Comparison of ENCODE assay signal across 9 cellular contexts in the genomic region with DNA sequence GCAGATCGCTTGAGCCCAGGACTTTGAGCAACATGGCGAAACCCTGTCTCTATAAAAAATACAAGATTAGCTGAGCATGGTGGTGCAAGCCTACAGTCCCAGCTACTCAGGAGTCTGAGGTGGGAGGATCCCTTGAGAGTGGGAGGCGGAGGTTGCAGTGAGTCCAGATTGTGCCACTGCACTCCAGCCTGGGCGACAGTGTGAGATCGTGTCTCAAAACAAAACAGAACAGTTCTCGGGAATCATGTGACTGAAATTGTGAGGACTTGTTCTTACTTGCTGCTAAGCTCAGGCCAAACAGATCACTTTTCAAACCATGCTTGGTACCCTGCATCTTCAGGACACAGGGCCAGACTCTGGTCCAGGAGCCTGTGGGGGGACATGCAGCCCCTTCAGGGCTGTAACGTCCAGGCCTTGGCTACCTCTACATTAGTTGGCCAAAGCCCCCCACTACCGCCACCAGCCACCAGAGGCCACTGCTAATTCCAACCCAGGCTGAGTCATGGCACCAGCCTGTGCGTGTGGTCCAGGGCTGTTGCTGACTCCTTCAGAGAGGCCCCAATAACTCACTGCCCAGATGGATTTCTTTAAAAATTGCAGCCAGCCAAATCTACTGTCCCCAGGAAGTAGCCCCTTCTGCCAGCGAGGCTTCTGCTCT. TPM values are rescaled to one million over a fixed set of nuclear protein-coding genes. Genes with fewer than 3 reads are reported as not detected.
DNase-seq lines count a peak whose midpoint lies in the region; ATAC-seq and TF ChIP-seq lines count a peak whose summit lies in the region.
"Had no signal": no experiment of that assay in that cellular context is flagged by ENCODE, and none has a peak within 500 bp of the region (broad histone marks: within the 10 kb centered on the region; RNA-seq: fewer than 3 reads in every experiment).

No MANE protein-coding gene starts in this region.

- no peaks in the 10 kb centered on the region for H3K36me3 Mint-ChIP-seq in activated T-cell treated with anti-CD3 and anti-CD28 coated beads, Interleukin-2, amount 50 U/mL, for 72 hours (ENCODE audit: insufficient read depth in 2 of 2)

- H3K9me3 Mint-ChIP-seq in activated T-cell treated with anti-CD3 and anti-CD28 coated beads, Interleukin-2, amount 50 U/mL, for 72 hours, result no peaks in the 10 kb centered on the region
- H3K9me3 Mint-ChIP-seq: activated naive CD4-positive, alpha-beta T cell treated with anti-CD3 and anti-CD28 coated beads, Interleukin-2, amount 50 U/mL, for 24 hours had no signal

- H3K27ac ChIP-seq in heart right ventricle (no peak overlapping the region), ovary (no peak overlapping the region)

- no peaks in the 10 kb centered on the region for H3K9me3 ChIP-seq in heart right ventricle
- H3K9me3 ChIP-seq in ovary, result no peaks in the 10 kb centered on the region

- no peak overlapping the region for H3K27ac Mint-ChIP-seq in activated T-cell treated with anti-CD3 and anti-CD28 coated beads, Interleukin-2, amount 50 U/mL, for 72 hours
- H3K27ac Mint-ChIP-seq: activated naive CD4-positive, alpha-beta T cell treated with anti-CD3 and anti-CD28 coated beads, Interleukin-2, amount 50 U/mL, for 24 hours had no signal

- no peak overlapping the region for H3K4me3 Mint-ChIP-seq in activated T-cell treated with anti-CD3 and anti-CD28 coated beads, Interleukin-2, amount 50 U/mL, for 72 hours
- H3K4me3 Mint-ChIP-seq: activated naive CD4-positive, alpha-beta T cell treated with anti-CD3 and anti-CD28 coated beads, Interleukin-2, amount 50 U/mL, for 24 hours had no signal

- no peak for TF ChIP-seq EP300 in ovary (IDR thresholded peaks at IDR 0.05)

- H3K4me3 ChIP-seq in heart right ventricle (no peak overlapping the region), ovary (no peak overlapping the region)

- 76% methylated on average over 10 of the region's 10 CpGs for WGBS in heart right ventricle, 2 donors
- 68 to 75% (median 71%) methylated on average over 10 of the region's 10 CpGs for WGBS in ovary, 3 donors

- peak in 8 of 9 donors; percentile 19 to 59 (median 43) for TF ChIP-seq CTCF in heart right ventricle (IDR thresholded peaks at IDR 0.05)
- TF ChIP-seq CTCF in ovary (IDR thresholded peaks at IDR 0.05), result no peak

- peak; percentile 11 for DNase-seq in activated T-cell treated with anti-CD3 and anti-CD28 coated beads for 1 hour (ENCODE audit: low read depth)
- DNase-seq in activated T-cell treated with anti-CD3 and anti-CD28 coated beads for 4 hours, result no peak
- DNase-seq in NCI-H226, result peak; percentile 28
- peak; percentile 36 to 46 for DNase-seq in activated T-cell treated with anti-CD3 and anti-CD28 coated beads, Interleukin-2, amount 50 U/mL, for 72 hours
- peak in 1 of 2 donors; percentile 24 for DNase-seq in heart right ventricle
- peak; percentile 28 for DNase-seq in stimulated activated CD4-positive, alpha-beta T cell treated with anti-CD3 and anti-CD28 coated beads, Interleukin-4, amount 100 ng/mL, for 1 hour
- no peak for DNase-seq in ovary

- no peak for TF ChIP-seq POLR2A in ovary (IDR thresholded peaks at IDR 0.05)

- H3K4me1 Mint-ChIP-seq in activated T-cell treated with anti-CD3 and anti-CD28 coated beads, Interleukin-2, amount 50 U/mL, for 72 hours (ENCODE audit: low read depth), result peaks cover 7% of the 10 kb centered on the region
- H3K4me1 Mint-ChIP-seq: activated naive CD4-positive, alpha-beta T cell treated with anti-CD3 and anti-CD28 coated beads, Interleukin-2, amount 50 U/mL, for 24 hours had no signal

- H3K27me3 Mint-ChIP-seq in activated T-cell treated with anti-CD3 and anti-CD28 coated beads, Interleukin-2, amount 50 U/mL, for 72 hours (ENCODE audit: low read depth), result peaks cover 16% of the 10 kb centered on the region
- H3K27me3 Mint-ChIP-seq: activated naive CD4-positive, alpha-beta T cell treated with anti-CD3 and anti-CD28 coated beads, Interleukin-2, amount 50 U/mL, for 24 hours had no signal

- peak; percentile 68 to 73 for ATAC-seq in activated T-cell treated with anti-CD3 and anti-CD28 coated beads, Interleukin-2, amount 50 U/mL, for 72 hours (replicated peaks in 1 of 2)
- peak in 5 of 8 donors; percentile 47 to 63 (median 53) for ATAC-seq in heart right ventricle
- ATAC-seq in GM19467 (IDR thresholded peaks at IDR 0.05; ENCODE audit: unreplicated experiment), result no peak

- intact Hi-C loops in heart right ventricle (cut with DNase I) (no loop called here), ovary (cut with DNase I) (no loop called here)

- H3K4me1 ChIP-seq in heart right ventricle (peaks cover 0 to 4% (median 0%) of the 10 kb centered on the region in 9 donors), ovary (ENCODE audit: insufficient read depth) (no peaks in the 10 kb centered on the region)

- no peaks in the 10 kb centered on the region for H3K27me3 ChIP-seq in heart right ventricle
- no peaks in the 10 kb centered on the region for H3K27me3 ChIP-seq in ovary

- H3K36me3 ChIP-seq in heart right ventricle (no peaks in the 10 kb centered on the region), ovary (no peaks in the 10 kb centered on the region)

RNA-seq across cellular contexts. Expression of a gene that starts 33.4 kb away (rescaled TPM):
- not detected for total RNA-seq in activated T-cell treated with anti-CD3 and anti-CD28 coated beads, Interleukin-2, amount 50 U/mL, for 72 hours
- total RNA-seq in heart right ventricle (under 1 TPM in 5 of 10 donors, not detected in 5; 0.09 to 0.15 (median 0.15) TPM), ovary (under 1 TPM in 5 of 7 donors, not detected in 2; 0.10 to 0.35 (median 0.28) TPM)
- polyA plus RNA-seq in heart right ventricle (under 1 TPM in 1 of 2 donors, not detected in 1; 0.03 TPM), ovary (under 1 TPM; 0.12 to 0.28 TPM)

RNA-seq across cellular contexts. Expression of a gene that starts 33.7 kb away (rescaled TPM):
- total RNA-seq in activated T-cell treated with anti-CD3 and anti-CD28 coated beads, Interleukin-2, amount 50 U/mL, for 72 hours, result 10 to 100 TPM; 27.1 to 35.4 TPM
- total RNA-seq in heart right ventricle, result 100 to 1,000 TPM in 5 of 10 donors, 10 to 100 TPM in 5; 70.0 to 258 (median 96.0) TPM
- polyA plus RNA-seq in heart right ventricle, result 100 to 1,000 TPM; 130 to 148 TPM
- 100 to 1,000 TPM; 175 to 422 (median 222) TPM for total RNA-seq in ovary
- polyA plus RNA-seq in ovary, result 100 to 1,000 TPM; 329 to 506 TPM

RNA-seq across cellular contexts. Expression of a gene that starts 34.1 kb away (rescaled TPM):
- total RNA-seq in activated T-cell treated with anti-CD3 and anti-CD28 coated beads, Interleukin-2, amount 50 U/mL, for 72 hours, result 10 to 100 TPM; 29.9 to 34.2 TPM
- total RNA-seq in heart right ventricle (10 to 100 TPM; 32.0 to 44.3 (median 40.3) TPM), ovary (10 to 100 TPM; 11.7 to 32.7 (median 26.9) TPM)
- polyA plus RNA-seq in heart right ventricle (10 to 100 TPM; 20.6 to 32.1 TPM), ovary (10 to 100 TPM; 23.2 to 47.4 TPM)

Comparison
In these comparisons a context has a peak if more than half of its experiments do, and no peak if none do; other contexts are left out.
1. DNase-seq: peak in activated T-cell treated with anti-CD3 and anti-CD28 coated beads for 1 hour (single experiment), NCI-H226 (single experiment), activated T-cell treated with anti-CD3 and anti-CD28 coated beads, Interleukin-2, amount 50 U/mL, for 72 hours (2 of 2) and stimulated activated CD4-positive, alpha-beta T cell treated with anti-CD3 and anti-CD28 coated beads, Interleukin-4, amount 100 ng/mL, for 1 hour (single experiment); none in activated T-cell treated with anti-CD3 and anti-CD28 coated beads for 4 hours (single experiment) and ovary (0 of 5).
2. CTCF ChIP-seq: peak in heart right ventricle (8 of 9); none in ovary (0 of 3).